In genomic region chr14:24114536-24115450, GRCh38 we compare ENCODE assay signal across 8 cellular contexts. TPM values are rescaled to one million over a fixed set of nuclear protein-coding genes. Genes with fewer than 3 reads are reported as not detected.
DNase-seq lines count a peak whose midpoint lies in the region; ATAC-seq, FAIRE-seq and TF ChIP-seq lines count a peak whose summit lies in the region.

Gene DCAF11 (plus strand): TSS chr14:24114777. CDS start chr14:24115595, 818 bp downstream.
Gene NRL (minus strand): TSS chr14:24114949. CDS start chr14:24082848, 32,101 bp downstream.

- peak within 1 kb of the TSS; percentile 99 for H3K27ac ChIP-seq in RWPE1

- peak; percentile 20; the same call in 1 of the 2 replicates for TF ChIP-seq POLR2A in H54 (IDR thresholded peaks at IDR 0.05; ENCODE audit: low read depth, low read length)

- H3K27ac Mint-ChIP-seq in naive thymus-derived CD8-positive, alpha-beta T cell = peak within 1 kb of the TSS; percentile 95 to 100 (median 99)
- peak within 1 kb of the TSS; percentile 100 for H3K27ac Mint-ChIP-seq in stimulated activated naive B cell treated with anti-CD40 and anti-IgM and Interleukin-4, amounts not matched to agents 10 μg/mL and 1 μg/mL and 100 μg/mL, for 72 hours

- peak; percentile 84 for ATAC-seq in naive thymus-derived CD8-positive, alpha-beta T cell
- peak; percentile 87 to 88 for ATAC-seq in stimulated activated naive B cell treated with anti-CD40 and anti-IgM and Interleukin-4, amounts not matched to agents 10 μg/mL and 1 μg/mL and 100 μg/mL, for 72 hours (replicated peaks)

- H3K4me3 Mint-ChIP-seq in naive thymus-derived CD8-positive, alpha-beta T cell = peak within 1 kb of the TSS; percentile 89 to 99 (median 98)
- H3K4me3 Mint-ChIP-seq in stimulated activated naive B cell treated with anti-CD40 and anti-IgM and Interleukin-4, amounts not matched to agents 10 μg/mL and 1 μg/mL and 100 μg/mL, for 72 hours = peak within 1 kb of the TSS; percentile 97 to 99

- H3K4me1 Mint-ChIP-seq in naive thymus-derived CD8-positive, alpha-beta T cell = peaks cover 22 to 39% (median 37%) of the 10 kb centered on the region in 4 donors
- peaks cover 20 to 24% of the 10 kb centered on the region in 2 donors for H3K4me1 Mint-ChIP-seq in stimulated activated naive B cell treated with anti-CD40 and anti-IgM and Interleukin-4, amounts not matched to agents 10 μg/mL and 1 μg/mL and 100 μg/mL, for 72 hours

- CTCF ChIA-PET in RWPE1 (lab: Yijun Ruan, JAX) = no interaction called here

- POLR2A ChIA-PET in RWPE1 (lab: Yijun Ruan, JAX; ENCODE audit: low non-redundant PET) = interaction anchor here (0.7 to 2.0 kb wide), 10 partner anchors 9 to 769 kb away, joined by 3 to 12 read pairs (median 4); partner anchors contain the start of genes IRF9, PCK2, PSME1 and PSME2
- POLR2A ChIA-PET in naive thymus-derived CD8-positive, alpha-beta T cell (lab: Charles Lee) = interaction anchor here (0.5 to 7.7 kb wide), 37 partner anchors 10 to 1020 kb away, joined by 3 to 177 read pairs (median 6); partner anchors contain the start of genes ACIN1, CARMIL3, CBLN3 and CHMP4A

- peak; percentile 86 for FAIRE-seq in H54 (lab: Jason Lieb, UNC)

- TF ChIP-seq CTCF in RWPE1 (conservative IDR thresholded peaks at IDR 0.05; ENCODE audit: low read depth) = no peak

- H3K9me3 Mint-ChIP-seq in naive thymus-derived CD8-positive, alpha-beta T cell = peaks cover 0 to 2% (median 0%) of the 10 kb centered on the region in 9 donors
- H3K9me3 Mint-ChIP-seq in stimulated activated naive B cell treated with anti-CD40 and anti-IgM and Interleukin-4, amounts not matched to agents 10 μg/mL and 1 μg/mL and 100 μg/mL, for 72 hours = no peaks in the 10 kb centered on the region

- peaks cover 5 to 34% (median 16%) of the 10 kb centered on the region in 3 donors for H3K36me3 Mint-ChIP-seq in naive thymus-derived CD8-positive, alpha-beta T cell
- H3K36me3 Mint-ChIP-seq in stimulated activated naive B cell treated with anti-CD40 and anti-IgM and Interleukin-4, amounts not matched to agents 10 μg/mL and 1 μg/mL and 100 μg/mL, for 72 hours = peaks cover 25 to 46% of the 10 kb centered on the region in 2 donors

- DNase-seq in EL (peak; percentile 100), H54 (ENCODE audit: insufficient read length, low spot score) (peak; percentile 82), LoVo (ENCODE audit: low spot score) (peak; percentile 98), RWPE1 (ENCODE audit: low spot score) (peak; percentile 99), fibroblast of peridontal ligament (ENCODE audit: extremely low read depth) (peak; percentile 100)
- DNase-seq in activated T-helper 9 cell treated with anti-CD3 and anti-CD28 coated beads, Interleukin-2, amount 50 U/mL, for 16 hours (ENCODE audit: low read depth) = peak; percentile 96
- peak; percentile 96 to 100 (median 99) for DNase-seq in naive thymus-derived CD8-positive, alpha-beta T cell
- peak; percentile 99 for DNase-seq in stimulated activated naive B cell treated with anti-CD40 and anti-IgM and Interleukin-4, amounts not matched to agents 10 μg/mL and 1 μg/mL and 100 μg/mL, for 72 hours

- peaks cover 0 to 4% (median 0%) of the 10 kb centered on the region in 5 donors for H3K27me3 Mint-ChIP-seq in naive thymus-derived CD8-positive, alpha-beta T cell
- no peaks in the 10 kb centered on the region for H3K27me3 Mint-ChIP-seq in stimulated activated naive B cell treated with anti-CD40 and anti-IgM and Interleukin-4, amounts not matched to agents 10 μg/mL and 1 μg/mL and 100 μg/mL, for 72 hours

RNA-seq across cellular contexts. Expression of gene DCAF11, which starts in this region (rescaled TPM):
- total RNA-seq in naive thymus-derived CD8-positive, alpha-beta T cell = 10 to 100 TPM; 74.1 to 77.1 TPM
- polyA plus RNA-seq in naive thymus-derived CD8-positive, alpha-beta T cell = 10 to 100 TPM; 68.0 to 83.8 (median 71.9) TPM

RNA-seq across cellular contexts. Expression of gene NRL, which starts in this region (rescaled TPM):
- total RNA-seq in naive thymus-derived CD8-positive, alpha-beta T cell = 1 to 10 TPM; 2.7 to 3.4 TPM
- polyA plus RNA-seq in naive thymus-derived CD8-positive, alpha-beta T cell = 1 to 10 TPM; 3.0 to 3.5 (median 3.1) TPM

Comparison
In these comparisons a context has a peak if more than half of its experiments do, and no peak if none do; other contexts are left out.
1. Peak in every context shown above with its lines: DNase-seq, ATAC-seq and H3K27ac ChIP-seq.